Comparison of ENCODE assay signal across 1 cellular context in the genomic region with DNA sequence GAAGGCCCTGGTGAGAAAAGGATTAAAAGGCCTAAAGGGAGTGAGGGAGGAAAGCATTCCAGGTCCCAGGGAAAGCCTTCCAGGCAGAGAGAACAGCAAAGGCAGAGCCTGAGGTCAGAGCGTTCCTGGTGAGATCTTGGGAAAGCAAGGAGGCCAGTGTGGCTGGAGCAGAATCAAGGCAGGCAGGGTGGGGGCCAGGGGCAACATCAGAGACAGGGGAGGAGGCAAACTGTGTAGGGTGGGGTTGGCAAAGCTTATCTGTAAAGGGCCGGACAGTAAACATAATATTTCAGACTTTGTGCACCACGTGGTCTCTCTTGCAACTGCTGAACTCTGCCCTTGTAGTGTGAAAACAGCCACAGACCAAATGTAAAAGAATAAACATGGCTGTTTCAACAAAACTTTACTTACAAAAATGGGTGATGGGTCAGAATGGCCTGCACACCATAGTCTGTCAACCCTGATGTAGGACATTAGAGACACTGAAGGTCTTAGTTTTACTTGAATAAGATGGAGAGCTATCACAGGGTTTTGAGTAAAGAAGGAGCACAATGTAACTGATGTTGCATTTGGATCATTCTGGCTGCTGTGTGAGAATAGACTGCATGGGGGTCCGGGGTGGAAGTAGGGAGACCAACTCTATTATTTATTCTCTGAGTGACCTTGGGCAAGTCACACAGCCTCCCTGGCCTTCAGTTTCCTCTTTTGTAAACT.
TF ChIP-seq lines count a peak whose summit lies in the region.

No MANE protein-coding gene starts in this region.

TF ChIP-seq in K562, 482 proteins besides CTCF, POLR2A, EP300 and RAD21 (continued from another document and continues in another):
- TF ChIP-seq ZNF354B (CRISPR knock-in tag; IDR thresholded peaks at IDR 0.05) (no peak), SMAD2 (IDR thresholded peaks at IDR 0.05; ENCODE audit: low read depth, low read length) (no peak), PHF21A (IDR thresholded peaks at IDR 0.05; ENCODE audit: borderline replicate concordance, low read depth) (no peak), TCF15 (CRISPR knock-in tag; IDR thresholded peaks at IDR 0.05) (no peak), SMARCC2 (IDR thresholded peaks at IDR 0.05; ENCODE audit: low read depth) (no peak), VEZF1 (CRISPR knock-in tag; IDR thresholded peaks at IDR 0.05) (peak; percentile 75), ILF3 (IDR thresholded peaks at IDR 0.05; ENCODE audit: borderline replicate concordance) (no peak), GABPB2 (CRISPR knock-in tag; conservative IDR thresholded peaks at IDR 0.05) (no peak), TRIM28 (IDR thresholded peaks at IDR 0.05) (no peak), GTF2E2 (tag; IDR thresholded peaks at IDR 0.05) (no peak), CEBPB (tag; IDR thresholded peaks at IDR 0.05) (peak; percentile 34), SLC30A9 (CRISPR knock-in tag; IDR thresholded peaks at IDR 0.05) (no peak), NFXL1 (CRISPR knock-in tag; IDR thresholded peaks at IDR 0.05) (no peak), MYC (IDR thresholded peaks at IDR 0.05; ENCODE audit: low read depth, low read length) (peak; percentile 64; the same call in 1 of the 2 replicates), MYC (CRISPR knock-in tag; IDR thresholded peaks at IDR 0.05; ENCODE audit: borderline replicate concordance, low read depth) (no peak), ZNF766 (CRISPR knock-in tag; conservative IDR thresholded peaks at IDR 0.05) (no peak), PURB (CRISPR knock-in tag; IDR thresholded peaks at IDR 0.05; ENCODE audit: low read depth) (no peak), LEF1 (IDR thresholded peaks at IDR 0.05) (peak; percentile 66; the same call in 1 of the 2 replicates), CBFA2T2 (conservative IDR thresholded peaks at IDR 0.05) (peak; percentile 60), ATF7 (IDR thresholded peaks at IDR 0.05) (0 out of 2 replicates have a peak, but pooled peaks have one; percentile 26), SIX5 (IDR thresholded peaks at IDR 0.05; ENCODE audit: borderline replicate concordance in 1 of 2, insufficient read depth in 1 of 2, low read depth in 1 of 2, low read length in 2 of 2) (no peak), GABPA (tag; conservative IDR thresholded peaks at IDR 0.05; ENCODE audit: low read depth) (no peak), ZNF197 (CRISPR knock-in tag; IDR thresholded peaks at IDR 0.05; ENCODE audit: low read depth) (no peak), RFX5 (IDR thresholded peaks at IDR 0.05; ENCODE audit: low read depth, low read length) (no peak), ZC3H11A (IDR thresholded peaks at IDR 0.05; ENCODE audit: low read depth, low read length) (no peak), RAD51 (IDR thresholded peaks at IDR 0.05; ENCODE audit: borderline replicate concordance, low read depth) (peak; percentile 90), RBM15 (IDR thresholded peaks at IDR 0.05; ENCODE audit: insufficient read depth, low read length) (no peak), TRIM24 (IDR thresholded peaks at IDR 0.05) (0 out of 4 replicates have a peak, but pooled peaks of 1 of the 2 experiments have one; percentile 12), NUFIP1 (IDR thresholded peaks at IDR 0.05; ENCODE audit: partially characterized antibody) (no peak), NFE2 (IDR thresholded peaks at IDR 0.05; ENCODE audit: low read depth) (no peak), U2AF1 (optimal IDR thresholded peaks at IDR 0.05; ENCODE audit: low read depth, low read length) (no peak), ARID2 (IDR thresholded peaks at IDR 0.05) (no peak), ZNF253 (CRISPR knock-in tag; conservative IDR thresholded peaks at IDR 0.05) (no peak), NBN (IDR thresholded peaks at IDR 0.05; ENCODE audit: low read depth) (peak; percentile 64; the same call in 1 of the 2 replicates), CHD2 (IDR thresholded peaks at IDR 0.05; ENCODE audit: low read depth, low read length) (no peak), AFF4 (CRISPR knock-in tag; IDR thresholded peaks at IDR 0.05) (no peak), ZNF511 (CRISPR knock-in tag; IDR thresholded peaks at IDR 0.05) (no peak), ZBTB7A (IDR thresholded peaks at IDR 0.05; ENCODE audit: borderline replicate concordance, control insufficient read depth, low read depth, low read length) (peak; percentile 45; the same call in 1 of the 2 replicates), JUN (IDR thresholded peaks at IDR 0.05; ENCODE audit: borderline replicate concordance, low read depth, low read length) (no peak; the same call in 1 of the 2 replicates), JUN (CRISPR knock-in tag; IDR thresholded peaks at IDR 0.05; ENCODE audit: borderline replicate concordance) (no peak), CTCFL (IDR thresholded peaks at IDR 0.05; ENCODE audit: borderline replicate concordance, insufficient read depth, low read depth, low read length, poor library complexity, severe bottlenecking) (no peak), MTF1 (CRISPR knock-in tag; IDR thresholded peaks at IDR 0.05; ENCODE audit: borderline replicate concordance) (no peak), TSC22D4 (tag; IDR thresholded peaks at IDR 0.05) (no peak), ZNF384 (IDR thresholded peaks at IDR 0.05; ENCODE audit: low read depth, low read length) (no peak), ZNF274 (IDR thresholded peaks at IDR 0.05; ENCODE audit: borderline replicate concordance, low read depth, low read length) (no peak), ZEB2 (IDR thresholded peaks at IDR 0.05) (no peak), HIVEP1 (CRISPR knock-in tag; IDR thresholded peaks at IDR 0.05) (no peak), HDAC2 (IDR thresholded peaks at IDR 0.05) (peak; percentile 80; the same call in 1 of the 2 replicates), WHSC1 (IDR thresholded peaks at IDR 0.05; ENCODE audit: low read length) (no peak), JUND (IDR thresholded peaks at IDR 0.05; ENCODE audit: borderline replicate concordance, low read depth, low read length) (no peak), JUND (tag; IDR thresholded peaks at IDR 0.05; ENCODE audit: borderline replicate concordance, low read depth, low read length) (no peak)
- TF ChIP-seq, protein P1, sequence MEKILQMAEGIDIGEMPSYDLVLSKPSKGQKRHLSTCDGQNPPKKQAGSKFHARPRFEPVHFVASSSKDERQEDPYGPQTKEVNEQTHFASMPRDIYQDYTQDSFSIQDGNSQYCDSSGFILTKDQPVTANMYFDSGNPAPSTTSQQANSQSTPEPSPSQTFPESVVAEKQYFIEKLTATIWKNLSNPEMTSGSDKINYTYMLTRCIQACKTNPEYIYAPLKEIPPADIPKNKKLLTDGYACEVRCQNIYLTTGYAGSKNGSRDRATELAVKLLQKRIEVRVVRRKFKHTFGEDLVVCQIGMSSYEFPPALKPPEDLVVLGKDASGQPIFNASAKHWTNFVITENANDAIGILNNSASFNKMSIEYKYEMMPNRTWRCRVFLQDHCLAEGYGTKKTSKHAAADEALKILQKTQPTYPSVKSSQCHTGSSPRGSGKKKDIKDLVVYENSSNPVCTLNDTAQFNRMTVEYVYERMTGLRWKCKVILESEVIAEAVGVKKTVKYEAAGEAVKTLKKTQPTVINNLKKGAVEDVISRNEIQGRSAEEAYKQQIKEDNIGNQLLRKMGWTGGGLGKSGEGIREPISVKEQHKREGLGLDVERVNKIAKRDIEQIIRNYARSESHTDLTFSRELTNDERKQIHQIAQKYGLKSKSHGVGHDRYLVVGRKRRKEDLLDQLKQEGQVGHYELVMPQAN (IDR thresholded peaks at IDR 0.05; ENCODE audit: borderline replicate concordance): no peak
- TF ChIP-seq, protein P2, sequence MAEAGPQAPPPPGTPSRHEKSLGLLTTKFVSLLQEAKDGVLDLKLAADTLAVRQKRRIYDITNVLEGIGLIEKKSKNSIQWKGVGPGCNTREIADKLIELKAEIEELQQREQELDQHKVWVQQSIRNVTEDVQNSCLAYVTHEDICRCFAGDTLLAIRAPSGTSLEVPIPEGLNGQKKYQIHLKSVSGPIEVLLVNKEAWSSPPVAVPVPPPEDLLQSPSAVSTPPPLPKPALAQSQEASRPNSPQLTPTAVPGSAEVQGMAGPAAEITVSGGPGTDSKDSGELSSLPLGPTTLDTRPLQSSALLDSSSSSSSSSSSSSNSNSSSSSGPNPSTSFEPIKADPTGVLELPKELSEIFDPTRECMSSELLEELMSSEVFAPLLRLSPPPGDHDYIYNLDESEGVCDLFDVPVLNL (CRISPR knock-in tag; IDR thresholded peaks at IDR 0.05; ENCODE audit: low read depth): no peak
- TF ChIP-seq, protein P3, sequence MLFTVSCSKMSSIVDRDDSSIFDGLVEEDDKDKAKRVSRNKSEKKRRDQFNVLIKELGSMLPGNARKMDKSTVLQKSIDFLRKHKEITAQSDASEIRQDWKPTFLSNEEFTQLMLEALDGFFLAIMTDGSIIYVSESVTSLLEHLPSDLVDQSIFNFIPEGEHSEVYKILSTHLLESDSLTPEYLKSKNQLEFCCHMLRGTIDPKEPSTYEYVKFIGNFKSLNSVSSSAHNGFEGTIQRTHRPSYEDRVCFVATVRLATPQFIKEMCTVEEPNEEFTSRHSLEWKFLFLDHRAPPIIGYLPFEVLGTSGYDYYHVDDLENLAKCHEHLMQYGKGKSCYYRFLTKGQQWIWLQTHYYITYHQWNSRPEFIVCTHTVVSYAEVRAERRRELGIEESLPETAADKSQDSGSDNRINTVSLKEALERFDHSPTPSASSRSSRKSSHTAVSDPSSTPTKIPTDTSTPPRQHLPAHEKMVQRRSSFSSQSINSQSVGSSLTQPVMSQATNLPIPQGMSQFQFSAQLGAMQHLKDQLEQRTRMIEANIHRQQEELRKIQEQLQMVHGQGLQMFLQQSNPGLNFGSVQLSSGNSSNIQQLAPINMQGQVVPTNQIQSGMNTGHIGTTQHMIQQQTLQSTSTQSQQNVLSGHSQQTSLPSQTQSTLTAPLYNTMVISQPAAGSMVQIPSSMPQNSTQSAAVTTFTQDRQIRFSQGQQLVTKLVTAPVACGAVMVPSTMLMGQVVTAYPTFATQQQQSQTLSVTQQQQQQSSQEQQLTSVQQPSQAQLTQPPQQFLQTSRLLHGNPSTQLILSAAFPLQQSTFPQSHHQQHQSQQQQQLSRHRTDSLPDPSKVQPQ (CRISPR knock-in tag; IDR thresholded peaks at IDR 0.05; ENCODE audit: borderline replicate concordance): no peak
